In the genomic region with DNA sequence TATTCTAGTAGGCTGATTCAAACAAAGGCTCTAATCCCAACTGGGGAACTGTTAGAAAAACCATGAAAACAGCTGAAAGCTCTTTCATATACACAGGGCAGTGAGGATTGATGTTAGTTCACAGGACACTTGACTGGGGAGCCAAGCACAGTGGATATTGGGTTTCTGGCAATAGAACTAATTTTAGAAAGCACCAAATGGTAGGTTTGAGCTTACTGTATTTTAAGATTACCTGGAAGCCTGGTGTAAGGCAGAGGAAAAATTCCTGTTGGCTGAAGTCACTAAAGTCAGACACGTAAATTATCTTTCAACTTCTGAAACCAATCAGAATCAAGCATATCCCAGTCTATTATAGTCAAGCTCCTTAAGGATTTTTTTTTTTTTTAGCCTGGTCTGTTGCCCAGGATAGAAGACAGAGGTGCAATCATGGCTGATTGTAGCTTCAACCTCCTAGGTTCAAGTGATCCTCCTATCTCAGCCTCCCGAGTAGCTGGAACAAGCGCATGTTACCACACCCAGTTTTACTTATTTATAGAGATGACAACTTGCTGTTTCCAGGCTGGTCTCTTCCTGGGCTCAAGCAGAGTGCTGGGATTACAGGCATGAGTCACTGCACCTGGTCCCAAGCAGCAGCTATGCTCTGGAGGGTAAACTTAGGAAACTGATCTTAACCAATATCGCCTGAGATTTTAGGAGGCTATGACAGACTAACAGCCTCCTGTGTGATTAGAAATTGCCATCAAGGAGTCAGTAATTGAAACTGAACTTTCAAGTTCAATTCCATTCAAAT, we compare ENCODE assay signal across 8 cellular contexts. TPM values are rescaled to one million over a fixed set of nuclear protein-coding genes. Genes with fewer than 3 reads are reported as not detected.
DNase-seq lines count a peak whose midpoint lies in the region; ATAC-seq and TF ChIP-seq lines count a peak whose summit lies in the region.

No MANE protein-coding gene starts in this region.

- ATAC-seq in HG03520 (IDR thresholded peaks at IDR 0.05; ENCODE audit: unreplicated experiment) (no peak), HG02884 (IDR thresholded peaks at IDR 0.05; ENCODE audit: unreplicated experiment) (no peak), HG03571 (IDR thresholded peaks at IDR 0.05; ENCODE audit: unreplicated experiment) (no peak), GM19467 (IDR thresholded peaks at IDR 0.05; ENCODE audit: unreplicated experiment) (no peak)

- no peaks in the 10 kb centered on the region for H3K27me3 ChIP-seq in PC-9 (ENCODE audit: insufficient read depth, low read depth)
- H3K27me3 ChIP-seq in endodermal cell (ENCODE audit: control insufficient read depth, insufficient read depth, low read length, poor library complexity, severe bottlenecking): no peaks in the 10 kb centered on the region

- peaks cover 55% of the 10 kb centered on the region for H3K79me2 ChIP-seq in PC-9 (ENCODE audit: low read depth)

- 78 to 96% methylated on average over 3 to 4 of the region's 4 CpGs for WGBS in endodermal cell (ENCODE audit: insufficient coverage in 1 of 2, insufficient read length in 1 of 2), 2 experiments

- H3K9me3 ChIP-seq in PC-9 (ENCODE audit: insufficient read depth, low read depth) (no peaks in the 10 kb centered on the region), endodermal cell (ENCODE audit: control insufficient read depth, low read length) (no peaks in the 10 kb centered on the region)

- intact Hi-C loops in PC-9 (cut with micrococcal nuclease; ENCODE audit: unreplicated experiment): no loop called here

- H3K4me1 ChIP-seq in PC-9 (replicated peaks; ENCODE audit: insufficient read depth) (peaks cover 14% of the 10 kb centered on the region), endodermal cell (ENCODE audit: control insufficient read depth, insufficient read depth, low read length) (no peaks in the 10 kb centered on the region)

- no peak for TF ChIP-seq CTCF in PC-9 (conservative IDR thresholded peaks at IDR 0.05)
- no peak for TF ChIP-seq CTCF in endodermal cell (conservative IDR thresholded peaks at IDR 0.05)
- no peak for TF ChIP-seq CTCF in retinal pigment epithelial cell (conservative IDR thresholded peaks at IDR 0.05; ENCODE audit: low read depth, low read length)

- H3K36me3 ChIP-seq in PC-9 (ENCODE audit: low read depth) (peaks cover 33% of the 10 kb centered on the region), endodermal cell (ENCODE audit: control insufficient read depth, insufficient read depth, low read length) (peaks cover 49% of the 10 kb centered on the region)

- H4K20me1 ChIP-seq in PC-9 (ENCODE audit: insufficient read depth): peaks cover 25% of the 10 kb centered on the region

- H3K9ac ChIP-seq in endodermal cell (ENCODE audit: extremely low read depth, low read length, poor library complexity, severe bottlenecking): peak overlapping the region; percentile 99

- POLR2A ChIA-PET in PC-9 (lab: Charles Lee; ENCODE audit: unreplicated experiment): interaction anchor here (0.6 to 0.8 kb wide), 3 partner anchors 30 to 35 kb away, joined by 3 to 10 read pairs (median 5); a partner anchor contains a TSS

- DNase-seq in PC-9 (peak; percentile 11 to 42), endodermal cell (peak; percentile 58), retinal pigment epithelial cell (ENCODE audit: low read depth) (no peak)

- H3K9me3 Mint-ChIP-seq in endodermal cell: peaks cover 1% of the 10 kb centered on the region

- CTCF ChIA-PET in PC-9 (lab: Charles Lee): no interaction called here

- H3K4me2 ChIP-seq in PC-9: peak overlapping the region; percentile 77

- peak overlapping the region; percentile 42 for H3K27ac Mint-ChIP-seq in endodermal cell

- TF ChIP-seq POLR2A in GM18526 (IDR thresholded peaks at IDR 0.05; ENCODE audit: extremely low read depth, insufficient read length): peak; percentile 18

- peak overlapping the region; percentile 95 for H3K4me3 ChIP-seq in PC-9
- H3K4me3 ChIP-seq in endodermal cell (ENCODE audit: low read length): peak overlapping the region; percentile 96
- H3K4me3 ChIP-seq in retinal pigment epithelial cell (ENCODE audit: low read length): peak overlapping the region; percentile 76

- no peaks in the 10 kb centered on the region; the same call in 1 of the 2 replicates for H3K9me2 ChIP-seq in PC-9 (ENCODE audit: insufficient read depth)

- BruUV-seq in PC-9 (replicated peaks; lab: Mats Ljungman, UMichigan): no TSS peak

- peaks cover 80% of the 10 kb centered on the region for H3F3A ChIP-seq in PC-9 (ENCODE audit: insufficient read depth, low read depth)

- H3K4me3 Mint-ChIP-seq in endodermal cell: peak overlapping the region; percentile 100

- H3K27me3 Mint-ChIP-seq in endodermal cell (ENCODE audit: insufficient read depth): no peaks in the 10 kb centered on the region

- H3K27ac ChIP-seq in PC-9 (peak overlapping the region; percentile 65), endodermal cell (ENCODE audit: low read depth, low read length) (no peak overlapping the region)

- peaks cover 11% of the 10 kb centered on the region for H3K4me1 Mint-ChIP-seq in endodermal cell

- no peak overlapping the region for H2AFZ ChIP-seq in PC-9

- peaks cover 37% of the 10 kb centered on the region for H3K36me3 Mint-ChIP-seq in endodermal cell (ENCODE audit: low read depth)

RNA-seq across cellular contexts. Expression of a gene that starts 32.5 kb away (rescaled TPM):
- 73.7 and 103 TPM in 2 replicates for total RNA-seq in PC-9 (2021)
- 100 to 1,000 TPM; 121 to 123 TPM for total RNA-seq in endodermal cell
- 118 TPM for polyA plus RNA-seq in endodermal cell (2013, experiment 1 of 2)
- polyA plus RNA-seq in endodermal cell (2013, experiment 2 of 2): 104 TPM
